Comparison of ENCODE assay signal across 1 cellular context in the genomic region with DNA sequence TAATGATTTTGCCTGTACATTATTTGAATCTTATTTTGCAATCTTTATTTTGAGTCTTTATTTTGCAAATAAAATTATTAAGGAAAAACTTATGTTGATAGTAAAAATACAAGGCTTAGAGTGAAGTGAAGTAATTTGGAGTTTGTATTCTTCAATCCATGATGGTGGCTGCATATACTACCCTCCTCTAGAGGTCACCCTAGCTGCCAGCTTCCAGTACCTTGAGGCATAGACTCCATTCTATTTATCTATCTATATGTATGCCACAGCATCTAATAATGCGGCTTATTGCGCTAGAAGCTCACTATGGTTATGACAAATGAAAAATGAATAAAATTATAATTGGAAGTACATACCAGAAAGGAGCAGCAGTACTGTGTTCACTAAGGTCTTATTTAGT.
TF ChIP-seq lines count a peak whose summit lies in the region.

No MANE protein-coding gene starts in this region.

TF ChIP-seq in GM23338, 12 proteins besides CTCF, POLR2A, EP300 and RAD21 (continued from another document):
- TF ChIP-seq JUNB (IDR thresholded peaks at IDR 0.05; ENCODE audit: unreplicated experiment) (no peak), STAT1 (IDR thresholded peaks at IDR 0.05; ENCODE audit: unreplicated experiment) (no peak)
